Comparison of ENCODE assay signal across 9 cellular contexts in the genomic region with DNA sequence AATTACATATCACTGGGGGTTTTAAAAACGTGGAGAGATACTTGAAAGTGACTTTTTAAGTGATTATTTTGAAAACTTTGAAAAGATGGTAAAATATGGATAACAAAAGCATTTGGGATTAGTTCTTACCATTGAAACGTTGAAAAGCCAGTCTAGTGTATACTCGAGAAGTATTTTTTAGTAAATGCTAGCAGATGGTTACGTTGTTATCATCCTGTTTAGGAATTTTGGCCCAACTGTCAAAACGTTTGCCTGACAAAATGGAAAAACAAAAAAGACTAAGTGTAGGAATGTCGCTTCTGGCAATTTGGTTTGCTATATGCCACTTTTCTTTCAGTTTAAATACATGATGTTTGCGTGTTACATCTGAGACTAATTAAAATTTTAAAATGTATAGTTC. TPM values are rescaled to one million over a fixed set of nuclear protein-coding genes. Genes with fewer than 3 reads are reported as not detected.
A peak's percentile ranks its signal among the peaks of the same experiment; 100 is the strongest.
DNase-seq lines count a peak whose midpoint lies in the region; ATAC-seq and TF ChIP-seq lines count a peak whose summit lies in the region.
"Had no signal": no experiment of that assay in that cellular context is flagged by ENCODE, and none has a peak within 500 bp of the region (broad histone marks: within the 10 kb centered on the region; RNA-seq: fewer than 3 reads in every experiment).

No MANE protein-coding gene starts in this region.

- intact Hi-C loops in IMR-90 (cut with micrococcal nuclease) = loop anchor here (2.0 kb wide), 2 partner anchors 55 to 93 kb away; no protein-coding TSS in a partner anchor

- CTCF ChIA-PET in IMR-90 (lab: Yijun Ruan, JAX) = no interaction called here

- H3K79me1 ChIP-seq in IMR-90 (ENCODE audit: low read depth in 1 of 2, low read length in 2 of 2) = peaks cover 9 to 23% of the 10 kb centered on the region in 2 experiments; a peak in 3 of 4 replicates

- H2BK120ac ChIP-seq in IMR-90 (ENCODE audit: low read depth, low read length) = no peak overlapping the region

- no peak overlapping the region for H2AK5ac ChIP-seq in IMR-90 (ENCODE audit: low read depth, low read length)

- no TSS peak for BruUV-seq in IMR-90 (replicated peaks; lab: Mats Ljungman, UMichigan)

- H3K9me3 Mint-ChIP-seq in naive thymus-derived CD8-positive, alpha-beta T cell = peaks cover 5 to 20% (median 12%) of the 10 kb centered on the region in 9 donors

- H3K56ac ChIP-seq in IMR-90 (ENCODE audit: extremely low read depth, insufficient read depth, low read length) = no peak overlapping the region

- H3K4me3 Mint-ChIP-seq in naive thymus-derived CD8-positive, alpha-beta T cell = peak overlapping the region; percentile 93 to 100 (median 99)

- no peak for TF ChIP-seq RAD21 in IMR-90 (IDR thresholded peaks at IDR 0.05; ENCODE audit: low read length)

- TF ChIP-seq CTCF in IMR-90 (conservative IDR thresholded peaks at IDR 0.05; ENCODE audit: low read depth, low read length) (no peak), choroid plexus epithelial cell (conservative IDR thresholded peaks at IDR 0.05; ENCODE audit: low read depth, low read length) (no peak)

- H3K27ac ChIP-seq in IMR-90 (ENCODE audit: insufficient read depth, low read length) = no peak overlapping the region

- no peak overlapping the region; the same call in 1 of the 2 replicates for H3K9ac ChIP-seq in IMR-90 (ENCODE audit: low read depth, low read length)

- no peak overlapping the region for H2BK5ac ChIP-seq in IMR-90 (ENCODE audit: low read depth, low read length, poor library complexity, severe bottlenecking)

- H3K27ac Mint-ChIP-seq in naive thymus-derived CD8-positive, alpha-beta T cell = peak overlapping the region in 9 of 10 donors; percentile 97 to 100 (median 99)

- no peak overlapping the region for H3K14ac ChIP-seq in IMR-90 (replicated peaks; ENCODE audit: low read depth, low read length)

- in situ Hi-C loops in IMR-90 (cut with MboI; ENCODE audit: low sequenced_read_pairs) = no loop called here

- H3K23ac ChIP-seq in IMR-90 (ENCODE audit: low read depth, low read length) = no peak overlapping the region

- H4K5ac ChIP-seq in IMR-90 (ENCODE audit: low read depth, low read length) = no peak overlapping the region

- H3K4me1 Mint-ChIP-seq in naive thymus-derived CD8-positive, alpha-beta T cell = peaks cover 34 to 68% (median 53%) of the 10 kb centered on the region in 4 donors

- H2BK15ac ChIP-seq in IMR-90 (ENCODE audit: low read depth, low read length) = no peak overlapping the region

- H3K36me3 Mint-ChIP-seq in naive thymus-derived CD8-positive, alpha-beta T cell = peaks cover 23 to 62% (median 37%) of the 10 kb centered on the region in 3 donors

- dilution Hi-C loops in IMR-90 (cut with HindIII; ENCODE audit: low sequenced_read_pairs, unreplicated experiment) = no loop called here

- peak overlapping the region; percentile 89 for H3K4me2 ChIP-seq in IMR-90 (ENCODE audit: low read depth, low read length)

- 0% methylated on average over 1 of the region's 7 CpGs; no CpG with 5 or more reads in 1 of the 2 experiments for WGBS in IMR-90 (ENCODE audit: extremely low coverage in 2 of 2, insufficient read length in 1 of 2), 2 experiments

- no peak overlapping the region for H2AFZ ChIP-seq in IMR-90 (replicated peaks; ENCODE audit: low read length, poor library complexity)

- H3K4me3 ChIP-seq in IMR-90 (ENCODE audit: insufficient read depth, low read depth, low read length) = peak overlapping the region; percentile 88
- H3K4me3 ChIP-seq in choroid plexus epithelial cell (ENCODE audit: low read depth, low read length) = peak overlapping the region; percentile 90

- no peak for ATAC-seq in IMR-90 (ENCODE audit: low read depth)
- ATAC-seq in naive thymus-derived CD8-positive, alpha-beta T cell = no peak
- no peak for ATAC-seq in GM21423 (IDR thresholded peaks at IDR 0.05; ENCODE audit: unreplicated experiment)

- peaks cover 1% of the 10 kb centered on the region; the same call in 1 of the 2 replicates for H3K9me3 ChIP-seq in IMR-90 (ENCODE audit: control insufficient read depth, insufficient read depth, low read length)

- H3K18ac ChIP-seq in IMR-90 (ENCODE audit: low read depth, low read length) = no peak overlapping the region

- H4K20me1 ChIP-seq in IMR-90 (ENCODE audit: insufficient read depth, low read length) = peaks cover 29% of the 10 kb centered on the region; the same call in 1 of the 2 replicates

- no peaks in the 10 kb centered on the region for H3K27me3 ChIP-seq in IMR-90 (ENCODE audit: control insufficient read depth, insufficient read depth, low read length)

- H4K91ac ChIP-seq in IMR-90 (ENCODE audit: insufficient read depth, low read depth, low read length) = no peak overlapping the region

- peaks cover 3% of the 10 kb centered on the region; the same call in 1 of the 2 replicates for H3K9me1 ChIP-seq in IMR-90 (ENCODE audit: insufficient read depth, low read length)

- H4K8ac ChIP-seq in IMR-90 (ENCODE audit: low read depth in 2 of 2, low read length in 2 of 2) = no peak overlapping the region

- no peak overlapping the region for H2AK9ac ChIP-seq in IMR-90 (replicated peaks; ENCODE audit: low read depth, low read length, poor library complexity)

- POLR2A ChIA-PET in IMR-90 (lab: Charles Lee; ENCODE audit: unreplicated experiment) = no interaction called here
- POLR2A ChIA-PET in naive thymus-derived CD8-positive, alpha-beta T cell (lab: Charles Lee) = no interaction called here

- TF ChIP-seq POLR2A in IMR-90 (IDR thresholded peaks at IDR 0.05; ENCODE audit: low read depth, low read length) = no peak

- H2BK20ac ChIP-seq in IMR-90 (ENCODE audit: low read depth, low read length) = no peak overlapping the region

- no peak overlapping the region for H3K4ac ChIP-seq in IMR-90 (ENCODE audit: low read depth, low read length)

- peaks cover 0 to 1% (median 0%) of the 10 kb centered on the region in 5 donors for H3K27me3 Mint-ChIP-seq in naive thymus-derived CD8-positive, alpha-beta T cell

- peak; percentile 9 for DNase-seq in AG08396 (ENCODE audit: low spot score)
- no peak for DNase-seq in IMR-90
- no peak for DNase-seq in choroid plexus epithelial cell (ENCODE audit: low read depth)
- DNase-seq in naive thymus-derived CD8-positive, alpha-beta T cell = no peak
- DNase-seq in DMS79 (lab: John Stamatoyannopoulos, UW) = no peak
- DNase-seq in SHP77 treated with DMSO at 0.1 percent for 48 hours (lab: John Stamatoyannopoulos, UW) = no peak
- no peak for DNase-seq in DMS153 (lab: John Stamatoyannopoulos, UW)
- DNase-seq: cerebellar nuclear complex had no signal

- peaks cover 8% of the 10 kb centered on the region for H3K36me3 ChIP-seq in IMR-90 (ENCODE audit: control insufficient read depth, insufficient read depth, low read length)

- peaks cover 3% of the 10 kb centered on the region for H3K4me1 ChIP-seq in IMR-90 (ENCODE audit: control insufficient read depth, insufficient read depth, low read length)

TF ChIP-seq in IMR-90, 13 proteins besides CTCF, POLR2A, EP300 and RAD21:
- TF ChIP-seq RFX5 (IDR thresholded peaks at IDR 0.05; ENCODE audit: low read depth, low read length) = no peak
- TF ChIP-seq SMC3 (IDR thresholded peaks at IDR 0.05; ENCODE audit: low read depth, low read length) = no peak
- TF ChIP-seq RCOR1 (IDR thresholded peaks at IDR 0.05; ENCODE audit: insufficient replicate concordance, low read length) = no peak
- TF ChIP-seq, protein P1, sequence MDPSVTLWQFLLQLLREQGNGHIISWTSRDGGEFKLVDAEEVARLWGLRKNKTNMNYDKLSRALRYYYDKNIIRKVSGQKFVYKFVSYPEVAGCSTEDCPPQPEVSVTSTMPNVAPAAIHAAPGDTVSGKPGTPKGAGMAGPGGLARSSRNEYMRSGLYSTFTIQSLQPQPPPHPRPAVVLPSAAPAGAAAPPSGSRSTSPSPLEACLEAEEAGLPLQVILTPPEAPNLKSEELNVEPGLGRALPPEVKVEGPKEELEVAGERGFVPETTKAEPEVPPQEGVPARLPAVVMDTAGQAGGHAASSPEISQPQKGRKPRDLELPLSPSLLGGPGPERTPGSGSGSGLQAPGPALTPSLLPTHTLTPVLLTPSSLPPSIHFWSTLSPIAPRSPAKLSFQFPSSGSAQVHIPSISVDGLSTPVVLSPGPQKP (IDR thresholded peaks at IDR 0.05; ENCODE audit: borderline replicate concordance, low read depth, low read length) = no peak
- no peak for TF ChIP-seq NFE2L2 (IDR thresholded peaks at IDR 0.05; ENCODE audit: low read depth, low read length)
- TF ChIP-seq MAZ (IDR thresholded peaks at IDR 0.05; ENCODE audit: borderline replicate concordance, low read depth, low read length) = no peak
- no peak for TF ChIP-seq MAFK (IDR thresholded peaks at IDR 0.05; ENCODE audit: low read depth, low read length)

RNA-seq across cellular contexts. Expression of a gene that starts 1.2 kb away (rescaled TPM):
- total RNA-seq in IMR-90 (2012; rRNA removed) = 7.3 and 10.6 TPM in 2 replicates
- 10.5 and 10.8 TPM in 2 replicates for polyA plus RNA-seq in IMR-90 (2012; rRNA removed)
- polyA plus RNA-seq in IMR-90 (2012; cell fraction: cytosol; rRNA removed) = 5.8 and 14.5 TPM in 2 replicates
- polyA plus RNA-seq in IMR-90 (2012; cell fraction: nucleus; rRNA removed; ENCODE audit: low replicate concordance) = 43.6 and 56.2 TPM in 2 replicates
- 100 to 1,000 TPM; 165 to 173 TPM for total RNA-seq in naive thymus-derived CD8-positive, alpha-beta T cell
- polyA plus RNA-seq in naive thymus-derived CD8-positive, alpha-beta T cell = 10 to 100 TPM; 35.3 to 65.3 (median 41.0) TPM

Comparison
In these comparisons a context has a peak if more than half of its experiments do, and no peak if none do; other contexts are left out.
1. RNA of a gene that starts 1.2 kb away (total RNA-seq): 165 to 173 TPM in naive thymus-derived CD8-positive, alpha-beta T cell; 7.3 to 10.6 TPM in IMR-90; every median in the first group is over 10 times any median in the second.